ENCODE assay signal across 22 cellular contexts in genomic region chr17:16361874-16362273, GRCh38. TPM values are rescaled to one million over a fixed set of nuclear protein-coding genes. Genes with fewer than 3 reads are reported as not detected.
A peak's percentile ranks its signal among the peaks of the same experiment; 100 is the strongest.
DNase-seq lines count a peak whose midpoint lies in the region; ATAC-seq and TF ChIP-seq lines count a peak whose summit lies in the region.
"Had no signal": no experiment of that assay in that cellular context is flagged by ENCODE, and none has a peak within 500 bp of the region (broad histone marks: within the 10 kb centered on the region; RNA-seq: fewer than 3 reads in every experiment).

No MANE protein-coding gene starts in this region.

- H3K27me3 ChIP-seq in smooth muscle cell (ENCODE audit: low read depth) = no peaks in the 10 kb centered on the region

- H3K9ac ChIP-seq in smooth muscle cell (ENCODE audit: low read depth) = no peak overlapping the region
- H3K9ac ChIP-seq: KMS-11, SK-N-SH had no signal

- H3K36me3 Mint-ChIP-seq in activated naive CD8-positive, alpha-beta T cell treated with anti-CD3 and anti-CD28 coated beads, Interleukin-2, amount 50 U/mL, for 24 hours (ENCODE audit: low read depth) = no peaks in the 10 kb centered on the region
- no peaks in the 10 kb centered on the region for H3K36me3 Mint-ChIP-seq in activated naive CD8-positive, alpha-beta T cell treated with anti-CD3 and anti-CD28 coated beads for 36 hours
- H3K36me3 Mint-ChIP-seq in chondrocyte (ENCODE audit: low read depth) = no peaks in the 10 kb centered on the region
- H3K36me3 Mint-ChIP-seq in stimulated activated naive CD8-positive, alpha-beta T cell treated with anti-CD3 and anti-CD28 coated beads, Interleukin-15, Interleukin-2, amounts not matched to agents 100 ng/mL and 50 ng/mL, for 24 hours (ENCODE audit: low read depth) = no peaks in the 10 kb centered on the region
- H3K36me3 Mint-ChIP-seq: CD4-positive, CD25-positive, alpha-beta regulatory T cell had no signal

- H3F3A ChIP-seq in smooth muscle cell (ENCODE audit: low read depth) = no peaks in the 10 kb centered on the region

- ATAC-seq in activated naive CD8-positive, alpha-beta T cell treated with anti-CD3 and anti-CD28 coated beads, Interleukin-2, amount 50 U/mL, for 24 hours = peak; percentile 61
- peak; percentile 47 for ATAC-seq in HG02870 (IDR thresholded peaks at IDR 0.05; ENCODE audit: unreplicated experiment)
- ATAC-seq: GM23338, Panc1 had no signal

- H3K27ac ChIP-seq in smooth muscle cell (ENCODE audit: low read depth) = no peak overlapping the region
- H3K27ac ChIP-seq: KMS-11 had no signal

- no peak overlapping the region for H3K4me2 ChIP-seq in smooth muscle cell
- H3K4me2 ChIP-seq: GM23338, KMS-11, SK-N-SH had no signal

- no peaks in the 10 kb centered on the region for H3K36me3 ChIP-seq in smooth muscle cell (ENCODE audit: low read depth)
- H3K36me3 ChIP-seq: HAP-1 had no signal

- TF ChIP-seq CTCF in chondrocyte (IDR thresholded peaks at IDR 0.05) (no peak), smooth muscle cell (IDR thresholded peaks at IDR 0.05; ENCODE audit: borderline replicate concordance, insufficient read depth, poor library complexity, severe bottlenecking) (no peak)

- H3K9me3 Mint-ChIP-seq in activated naive CD8-positive, alpha-beta T cell treated with anti-CD3 and anti-CD28 coated beads, Interleukin-2, amount 50 U/mL, for 24 hours = no peaks in the 10 kb centered on the region
- no peaks in the 10 kb centered on the region for H3K9me3 Mint-ChIP-seq in activated naive CD8-positive, alpha-beta T cell treated with anti-CD3 and anti-CD28 coated beads for 36 hours
- no peaks in the 10 kb centered on the region for H3K9me3 Mint-ChIP-seq in chondrocyte (ENCODE audit: low read depth)
- H3K9me3 Mint-ChIP-seq in stimulated activated naive CD8-positive, alpha-beta T cell treated with anti-CD3 and anti-CD28 coated beads, Interleukin-15, Interleukin-2, amounts not matched to agents 100 ng/mL and 50 ng/mL, for 24 hours = no peaks in the 10 kb centered on the region
- H3K9me3 Mint-ChIP-seq: CD4-positive, CD25-positive, alpha-beta regulatory T cell; GM23338 had no signal

- 90% methylated on average over 8 of the region's 8 CpGs for WGBS in smooth muscle cell (ENCODE audit: low lambda C conversion rate)

- H3K4me1 ChIP-seq in smooth muscle cell (ENCODE audit: low read depth) = peaks cover 3% of the 10 kb centered on the region

- no peak for DNase-seq in activated naive CD8-positive, alpha-beta T cell treated with anti-CD3 and anti-CD28 coated beads, Interleukin-2, amount 50 U/mL, for 24 hours
- no peak for DNase-seq in activated naive CD8-positive, alpha-beta T cell treated with anti-CD3 and anti-CD28 coated beads for 36 hours
- DNase-seq in chondrocyte (ENCODE audit: low spot score) = peak; percentile 7
- no peak for DNase-seq in EL
- no peak for DNase-seq in smooth muscle cell (lab: John Stamatoyannopoulos, UW; ENCODE audit: unreplicated experiment)
- no peak for DNase-seq in SKM-1 (lab: John Stamatoyannopoulos, UW; ENCODE audit: unreplicated experiment)
- DNase-seq: CD4-positive, CD25-positive, alpha-beta regulatory T cell; IMR-90; NCI-H1417; NCI-H1694 treated with DMSO at 0.1 percent for 48 hours; NCI-H2081 treated with DMSO at 0.1 percent for 48 hours; NCI-H510A treated with DMSO at 0.1 percent for 48 hours; NCI-H748 treated with DMSO at 0.1 percent for 48 hours; NK-92 treated with Interleukin-12 subunit alpha and Interleukin-12 subunit beta, amount 100 ng/mL, for 24 hours; SIG-M5; SK-N-SH had no signal

- no peaks in the 10 kb centered on the region for H4K20me1 ChIP-seq in smooth muscle cell (ENCODE audit: low read depth)

- no peak overlapping the region for H3K4me3 Mint-ChIP-seq in activated naive CD8-positive, alpha-beta T cell treated with anti-CD3 and anti-CD28 coated beads, Interleukin-2, amount 50 U/mL, for 24 hours
- H3K4me3 Mint-ChIP-seq in activated naive CD8-positive, alpha-beta T cell treated with anti-CD3 and anti-CD28 coated beads for 36 hours = no peak overlapping the region
- no peak overlapping the region for H3K4me3 Mint-ChIP-seq in chondrocyte (ENCODE audit: unreplicated experiment)
- no peak overlapping the region for H3K4me3 Mint-ChIP-seq in stimulated activated naive CD8-positive, alpha-beta T cell treated with anti-CD3 and anti-CD28 coated beads, Interleukin-15, Interleukin-2, amounts not matched to agents 100 ng/mL and 50 ng/mL, for 24 hours
- H3K4me3 Mint-ChIP-seq: CD4-positive, CD25-positive, alpha-beta regulatory T cell; GM23338 had no signal

- no peaks in the 10 kb centered on the region for H3K9me3 ChIP-seq in smooth muscle cell (replicated peaks; ENCODE audit: low read depth)
- H3K9me3 ChIP-seq: HAP-1, SK-N-SH had no signal

- no peaks in the 10 kb centered on the region for H3K79me2 ChIP-seq in smooth muscle cell (ENCODE audit: low read depth)

- H3K4me1 Mint-ChIP-seq in activated naive CD8-positive, alpha-beta T cell treated with anti-CD3 and anti-CD28 coated beads, Interleukin-2, amount 50 U/mL, for 24 hours = peaks cover 7% of the 10 kb centered on the region
- H3K4me1 Mint-ChIP-seq in activated naive CD8-positive, alpha-beta T cell treated with anti-CD3 and anti-CD28 coated beads for 36 hours = peaks cover 5% of the 10 kb centered on the region
- no peaks in the 10 kb centered on the region for H3K4me1 Mint-ChIP-seq in chondrocyte (ENCODE audit: low read depth)
- H3K4me1 Mint-ChIP-seq in stimulated activated naive CD8-positive, alpha-beta T cell treated with anti-CD3 and anti-CD28 coated beads, Interleukin-15, Interleukin-2, amounts not matched to agents 100 ng/mL and 50 ng/mL, for 24 hours (ENCODE audit: low read depth) = peaks cover 8% of the 10 kb centered on the region
- H3K4me1 Mint-ChIP-seq: GM23338 had no signal

- H2AFZ ChIP-seq in smooth muscle cell (ENCODE audit: low read depth) = no peak overlapping the region
- H2AFZ ChIP-seq: GM23338 had no signal

- H3K27ac Mint-ChIP-seq in activated naive CD8-positive, alpha-beta T cell treated with anti-CD3 and anti-CD28 coated beads, Interleukin-2, amount 50 U/mL, for 24 hours = no peak overlapping the region
- no peak overlapping the region for H3K27ac Mint-ChIP-seq in activated naive CD8-positive, alpha-beta T cell treated with anti-CD3 and anti-CD28 coated beads for 36 hours
- no peak overlapping the region for H3K27ac Mint-ChIP-seq in chondrocyte (ENCODE audit: unreplicated experiment)
- peak overlapping the region; percentile 11 for H3K27ac Mint-ChIP-seq in stimulated activated naive CD8-positive, alpha-beta T cell treated with anti-CD3 and anti-CD28 coated beads, Interleukin-15, Interleukin-2, amounts not matched to agents 100 ng/mL and 50 ng/mL, for 24 hours
- H3K27ac Mint-ChIP-seq: CD4-positive, CD25-positive, alpha-beta regulatory T cell; GM23338 had no signal

- no peak overlapping the region for H3K4me3 ChIP-seq in smooth muscle cell
- H3K4me3 ChIP-seq: GM23338, HAP-1 had no signal

- no peaks in the 10 kb centered on the region for H3K27me3 Mint-ChIP-seq in activated naive CD8-positive, alpha-beta T cell treated with anti-CD3 and anti-CD28 coated beads, Interleukin-2, amount 50 U/mL, for 24 hours
- H3K27me3 Mint-ChIP-seq in activated naive CD8-positive, alpha-beta T cell treated with anti-CD3 and anti-CD28 coated beads for 36 hours = no peaks in the 10 kb centered on the region
- no peaks in the 10 kb centered on the region for H3K27me3 Mint-ChIP-seq in chondrocyte (ENCODE audit: low read depth)
- no peaks in the 10 kb centered on the region for H3K27me3 Mint-ChIP-seq in stimulated activated naive CD8-positive, alpha-beta T cell treated with anti-CD3 and anti-CD28 coated beads, Interleukin-15, Interleukin-2, amounts not matched to agents 100 ng/mL and 50 ng/mL, for 24 hours

RNA-seq across cellular contexts. Expression of gene CENPV, which starts 8.6 kb away (rescaled TPM):
- 100 to 1,000 TPM; 145 to 154 TPM for total RNA-seq in activated naive CD8-positive, alpha-beta T cell treated with anti-CD3 and anti-CD28 coated beads for 36 hours
- total RNA-seq in chondrocyte (4.3 to 12.3 TPM (median 10.7 TPM) in 3 replicates), smooth muscle cell (17.5 and 21.2 TPM in 2 replicates)
- 33.9 and 44.5 TPM in 2 replicates for polyA plus RNA-seq in smooth muscle cell

RNA-seq across cellular contexts. Expression of gene UBB, which starts 19.0 kb away (rescaled TPM):
- 1,000 to 10,000 TPM; 1,498 to 1,547 TPM for total RNA-seq in activated naive CD8-positive, alpha-beta T cell treated with anti-CD3 and anti-CD28 coated beads for 36 hours
- 1,031 to 1,215 TPM (median 1,058 TPM) in 3 replicates for total RNA-seq in chondrocyte
- 1,100 and 1,184 TPM in 2 replicates for total RNA-seq in smooth muscle cell
- polyA plus RNA-seq in smooth muscle cell = 2,038 and 2,323 TPM in 2 replicates

RNA-seq across cellular contexts. Expression of gene TRPV2, which starts 53.5 kb away (rescaled TPM):
- total RNA-seq in activated naive CD8-positive, alpha-beta T cell treated with anti-CD3 and anti-CD28 coated beads for 36 hours = 10 to 100 TPM; 34.4 to 40.2 TPM
- total RNA-seq in chondrocyte (1.6 to 47.6 TPM (median 43.5 TPM) in 3 replicates), smooth muscle cell (51.4 and 58.0 TPM in 2 replicates)
- polyA plus RNA-seq in smooth muscle cell = 65.6 and 92.9 TPM in 2 replicates
